In the genomic region with DNA sequence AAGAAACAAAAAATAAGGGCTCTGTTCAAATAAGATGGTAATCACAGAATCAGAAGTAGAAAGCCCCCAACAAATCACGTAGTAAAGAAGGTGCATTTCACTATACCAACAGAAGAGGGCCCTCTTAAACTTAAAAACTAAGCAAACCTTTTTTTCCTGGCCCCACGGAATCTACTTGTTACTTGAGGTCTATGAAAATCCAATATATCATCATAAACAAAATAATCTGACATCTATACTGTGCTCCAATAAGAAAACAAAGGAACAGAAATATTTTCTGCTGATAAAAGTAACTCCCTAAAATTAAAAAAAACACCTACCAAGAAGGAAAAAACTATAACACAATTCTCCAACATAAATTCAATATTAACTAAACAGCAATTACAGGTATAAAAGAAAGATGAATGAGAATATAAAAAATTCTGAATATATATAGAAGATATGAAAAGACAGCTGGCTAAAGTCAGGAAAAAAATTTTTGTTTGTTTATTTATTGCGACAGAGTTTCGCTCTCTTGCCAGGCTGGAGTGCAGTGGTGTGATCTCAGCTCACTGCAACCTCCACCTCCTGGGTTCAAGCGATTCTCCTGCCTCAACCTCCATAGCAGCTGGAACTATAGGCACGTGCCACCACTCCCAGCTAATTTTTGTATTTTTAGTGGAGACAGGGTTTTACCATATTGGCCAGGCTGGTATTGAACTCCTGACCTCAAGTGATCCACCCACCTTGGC, we compare ENCODE assay signal across 9 cellular contexts.
DNase-seq lines count a peak whose midpoint lies in the region; ATAC-seq, FAIRE-seq and TF ChIP-seq lines count a peak whose summit lies in the region.
"Had no signal": no experiment of that assay in that cellular context is flagged by ENCODE, and none has a peak within 500 bp of the region (broad histone marks: within the 10 kb centered on the region; RNA-seq: fewer than 3 reads in every experiment).

No MANE protein-coding gene starts in this region.

- H3K9me3 Mint-ChIP-seq in CD4-positive, alpha-beta memory T cell = no peaks in the 10 kb centered on the region
- H3K9me3 Mint-ChIP-seq: naive thymus-derived CD8-positive, alpha-beta T cell had no signal

- no peak overlapping the region for H3K9ac ChIP-seq in HCT116 (ENCODE audit: low read length)

- H3K36me3 ChIP-seq in CD4-positive, alpha-beta memory T cell (ENCODE audit: insufficient read depth, low read length) = no peaks in the 10 kb centered on the region
- no peaks in the 10 kb centered on the region for H3K36me3 ChIP-seq in HCT116 (ENCODE audit: control insufficient read depth in 1 of 2, insufficient read depth in 2 of 2, low read length in 2 of 2)

- no peak overlapping the region for H3K4me3 ChIP-seq in CD4-positive, alpha-beta memory T cell (ENCODE audit: low read length in 2 of 2)
- no peak overlapping the region for H3K4me3 ChIP-seq in HCT116 (replicated peaks in 1 of 2; ENCODE audit: low read depth in 1 of 2, low read length in 2 of 2)
- H3K4me3 ChIP-seq in coronary artery = no peak overlapping the region

- TF ChIP-seq CTCF in HCT116 (IDR thresholded peaks at IDR 0.05 in 2 of 3, conservative IDR thresholded peaks at IDR 0.05 in 1 of 3; ENCODE audit: borderline replicate concordance in 1 of 3, insufficient read depth in 1 of 3, low read depth in 2 of 3, low read length in 2 of 3) = peak; percentile 49 to 71 (median 50); a peak in 5 of 6 replicates
- TF ChIP-seq CTCF in coronary artery (IDR thresholded peaks at IDR 0.05) = peak; percentile 65

- RAD21 ChIA-PET in HCT116 (lab: Charles Lee; ENCODE audit: low non-redundant PET in 1 of 2, low total read pairs in 2 of 2, uncharacterized antibody in 2 of 2, unreplicated experiment in 2 of 2) = interaction anchor here in 1 of 2 experiments (0.9 kb wide), 1 partner anchor 151 kb away, joined by 4 read pairs; no protein-coding TSS in a partner anchor

- H3K4me1 ChIP-seq in CD4-positive, alpha-beta memory T cell (ENCODE audit: insufficient read depth, low read length) = no peaks in the 10 kb centered on the region
- no peaks in the 10 kb centered on the region for H3K4me1 ChIP-seq in HCT116 (ENCODE audit: control insufficient read depth in 1 of 2, insufficient read depth in 2 of 2, low read length in 2 of 2)

- intact Hi-C loops in CD4-positive, alpha-beta memory T cell (cut with micrococcal nuclease) = loop anchor here (1.0 kb wide), 2 partner anchors 140 to 151 kb away; no protein-coding TSS in a partner anchor
- intact Hi-C loops in HCT116 (cut with micrococcal nuclease) = loop anchor here (1.0 kb wide), 2 partner anchors 140 to 151 kb away; no protein-coding TSS in a partner anchor

- no peak overlapping the region for H3K27ac Mint-ChIP-seq in CD4-positive, alpha-beta memory T cell

- no TSS peak for BruUV-seq in HCT116 (replicated peaks; lab: Mats Ljungman, UMichigan)

- peak; percentile 9 to 31 (median 22) for DNase-seq in CD4-positive, alpha-beta memory T cell
- peak; percentile 44 for DNase-seq in HCT116 (ENCODE audit: low read depth, low spot score)
- DNase-seq in NOMO-1 treated with dmso at 0.1 percent for 144 hours (lab: John Stamatoyannopoulos, UW; ENCODE audit: unreplicated experiment) = peak; percentile 3
- no peak for DNase-seq in coronary artery (ENCODE audit: low spot score)
- DNase-seq in midbrain (lab: John Stamatoyannopoulos, UW) = peak; percentile 55
- no peak for DNase-seq in GM12891 (ENCODE audit: insufficient read length, low spot score)
- DNase-seq in stimulated activated CD4-positive, alpha-beta T cell treated with anti-CD3 and anti-CD28 coated beads, Interleukin-15, amount 100 ng/mL, for 24 hours = no peak

- CTCF ChIA-PET in CD4-positive, alpha-beta memory T cell (lab: Charles Lee; ENCODE audit: partially characterized antibody) = interaction anchor here (0.7 to 2.7 kb wide), 10 partner anchors 8 to 154 kb away, joined by 3 to 34 read pairs (median 4); no protein-coding TSS in a partner anchor
- CTCF ChIA-PET in HCT116 (lab: Charles Lee) = interaction anchor here (0.9 to 2.3 kb wide), 5 partner anchors 9 to 151 kb away, joined by 3 to 22 read pairs (median 4); no protein-coding TSS in a partner anchor

- no peaks in the 10 kb centered on the region for H3K27me3 ChIP-seq in CD4-positive, alpha-beta memory T cell (ENCODE audit: insufficient read depth, low read length)
- no peaks in the 10 kb centered on the region for H3K27me3 ChIP-seq in HCT116 (ENCODE audit: insufficient read depth, low read length)

- H3K27ac ChIP-seq in CD4-positive, alpha-beta memory T cell (ENCODE audit: low read depth, low read length) = no peak overlapping the region
- H3K27ac ChIP-seq in HCT116 (ENCODE audit: low read depth, low read length) = no peak overlapping the region
- H3K27ac ChIP-seq in coronary artery = no peak overlapping the region

- H3K27me3 Mint-ChIP-seq in CD4-positive, alpha-beta memory T cell = no peaks in the 10 kb centered on the region
- H3K27me3 Mint-ChIP-seq: naive thymus-derived CD8-positive, alpha-beta T cell had no signal

- peak; percentile 76 for TF ChIP-seq RAD21 in HCT116 (IDR thresholded peaks at IDR 0.05; ENCODE audit: low read depth)

- H3K79me2 ChIP-seq in HCT116 (ENCODE audit: insufficient read depth, low read length) = no peaks in the 10 kb centered on the region

- H3K4me2 ChIP-seq in HCT116 (ENCODE audit: low read length) = no peak overlapping the region

- H3K36me3 Mint-ChIP-seq in CD4-positive, alpha-beta memory T cell = peaks cover 18 to 23% of the 10 kb centered on the region in 2 donors

- no peak overlapping the region for H3K4me3 Mint-ChIP-seq in CD4-positive, alpha-beta memory T cell
- H3K4me3 Mint-ChIP-seq: naive thymus-derived CD8-positive, alpha-beta T cell had no signal

- POLR2A ChIA-PET in CD4-positive, alpha-beta memory T cell (lab: Charles Lee; ENCODE audit: partially characterized antibody) = no interaction called here
- POLR2A ChIA-PET in HCT116 (lab: Charles Lee) = no interaction called here

- no peak for TF ChIP-seq POLR2A in HCT116 (IDR thresholded peaks at IDR 0.05; ENCODE audit: borderline replicate concordance, extremely low read depth, insufficient read depth, insufficient read length)
- no peak for TF ChIP-seq POLR2A in GM12891 (IDR thresholded peaks at IDR 0.05; ENCODE audit: low read depth, low read length)

- no peaks in the 10 kb centered on the region for H4K20me1 ChIP-seq in HCT116 (ENCODE audit: insufficient read depth)

- FAIRE-seq in GM12891 (lab: Jason Lieb, UNC) = no peak

- ATAC-seq in HCT116 = peak; percentile 61
- no peak for ATAC-seq in HG02938 (IDR thresholded peaks at IDR 0.05; ENCODE audit: unreplicated experiment)

- H3K9me2 ChIP-seq in HCT116 (ENCODE audit: insufficient read depth) = no peaks in the 10 kb centered on the region

- H3K4me1 Mint-ChIP-seq in CD4-positive, alpha-beta memory T cell = no peaks in the 10 kb centered on the region

- no peaks in the 10 kb centered on the region for H3K9me3 ChIP-seq in CD4-positive, alpha-beta memory T cell (ENCODE audit: control insufficient read depth in 1 of 2, low read length in 2 of 2)
- no peaks in the 10 kb centered on the region for H3K9me3 ChIP-seq in HCT116 (ENCODE audit: control insufficient read depth in 1 of 2, insufficient read depth in 1 of 2, low read depth in 1 of 2, low read length in 2 of 2)

- H2AFZ ChIP-seq in HCT116 (ENCODE audit: low read depth, low read length, poor library complexity, severe bottlenecking) = no peak overlapping the region

TF ChIP-seq in HCT116, 20 proteins besides CTCF, POLR2A, EP300 and RAD21 (continues in another document):
- TF ChIP-seq, protein P1, sequence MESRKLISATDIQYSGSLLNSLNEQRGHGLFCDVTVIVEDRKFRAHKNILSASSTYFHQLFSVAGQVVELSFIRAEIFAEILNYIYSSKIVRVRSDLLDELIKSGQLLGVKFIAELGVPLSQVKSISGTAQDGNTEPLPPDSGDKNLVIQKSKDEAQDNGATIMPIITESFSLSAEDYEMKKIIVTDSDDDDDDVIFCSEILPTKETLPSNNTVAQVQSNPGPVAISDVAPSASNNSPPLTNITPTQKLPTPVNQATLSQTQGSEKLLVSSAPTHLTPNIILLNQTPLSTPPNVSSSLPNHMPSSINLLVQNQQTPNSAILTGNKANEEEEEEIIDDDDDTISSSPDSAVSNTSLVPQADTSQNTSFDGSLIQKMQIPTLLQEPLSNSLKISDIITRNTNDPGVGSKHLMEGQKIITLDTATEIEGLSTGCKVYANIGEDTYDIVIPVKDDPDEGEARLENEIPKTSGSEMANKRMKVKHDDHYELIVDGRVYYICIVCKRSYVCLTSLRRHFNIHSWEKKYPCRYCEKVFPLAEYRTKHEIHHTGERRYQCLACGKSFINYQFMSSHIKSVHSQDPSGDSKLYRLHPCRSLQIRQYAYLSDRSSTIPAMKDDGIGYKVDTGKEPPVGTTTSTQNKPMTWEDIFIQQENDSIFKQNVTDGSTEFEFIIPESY (IDR thresholded peaks at IDR 0.05; ENCODE audit: extremely low read depth, insufficient replicate concordance, low read length) = no peak
- no peak for TF ChIP-seq JUND (IDR thresholded peaks at IDR 0.05)
- no peak for TF ChIP-seq TCF7L2 (IDR thresholded peaks at IDR 0.05; ENCODE audit: borderline replicate concordance, extremely low read depth, insufficient read depth, insufficient read length)
- TF ChIP-seq ZNF274 (IDR thresholded peaks at IDR 0.05; ENCODE audit: low read depth, low read length) = no peak
- TF ChIP-seq YY1 (IDR thresholded peaks at IDR 0.05; ENCODE audit: extremely low read depth, insufficient replicate concordance, low read depth, low read length) = no peak

TF ChIP-seq in GM12891, 5 proteins besides CTCF, POLR2A, EP300 and RAD21:
- no peak for TF ChIP-seq POLR2AphosphoS5 (IDR thresholded peaks at IDR 0.05; ENCODE audit: low read depth, low read length)
- TF ChIP-seq TAF1 (IDR thresholded peaks at IDR 0.05; ENCODE audit: low read depth, low read length) = no peak
- no peak for TF ChIP-seq POU2F2 (IDR thresholded peaks at IDR 0.05; ENCODE audit: low read depth, low read length)
- no peak for TF ChIP-seq SPI1 (IDR thresholded peaks at IDR 0.05; ENCODE audit: low read depth, low read length)
- TF ChIP-seq PAX5 (IDR thresholded peaks at IDR 0.05; ENCODE audit: insufficient read depth, low read length, severe bottlenecking) = no peak

Comparison
In these comparisons a context has a peak if more than half of its experiments do, and no peak if none do; other contexts are left out.
1. DNase-seq: peak in CD4-positive, alpha-beta memory T cell (5 of 5), HCT116 (single experiment), NOMO-1 treated with dmso at 0.1 percent for 144 hours (single experiment) and midbrain (single experiment); none in coronary artery (single experiment), GM12891 (single experiment) and stimulated activated CD4-positive, alpha-beta T cell treated with anti-CD3 and anti-CD28 coated beads, Interleukin-15, amount 100 ng/mL, for 24 hours (single experiment).